21 cellular contexts compared by ENCODE assay signal in the genomic region with DNA sequence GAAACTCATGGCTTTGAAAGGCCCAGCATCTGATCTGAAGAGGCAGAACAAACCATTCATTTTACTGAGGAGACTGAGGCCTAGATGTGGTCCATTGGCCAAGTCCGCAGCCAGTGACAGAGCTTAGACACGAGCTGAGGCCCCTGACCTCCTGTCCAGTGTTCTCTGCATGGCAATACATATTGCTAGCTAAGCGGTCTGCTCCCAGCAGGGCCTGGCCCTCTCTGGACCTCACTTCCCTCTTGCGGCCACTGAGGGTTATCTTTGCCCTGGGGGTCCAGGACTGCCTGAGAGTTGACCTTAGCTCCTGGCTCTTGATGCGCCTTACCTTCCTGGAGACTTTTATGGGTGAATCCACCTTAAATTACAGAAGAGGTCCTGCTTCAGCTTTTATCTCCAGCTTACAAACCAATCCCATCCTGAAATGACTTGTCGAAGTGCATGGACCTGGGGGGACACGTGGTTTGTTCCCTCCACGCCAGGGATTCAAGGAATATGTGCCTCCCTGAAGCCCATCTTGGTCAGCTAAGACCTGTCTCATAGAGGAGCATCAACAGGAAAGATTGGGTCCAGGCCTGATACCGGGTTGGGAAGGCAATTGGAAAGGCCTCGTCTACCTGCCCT.
"Had no signal": no experiment of that assay in that cellular context is flagged by ENCODE, and none has a peak within 500 bp of the region (broad histone marks: within the 10 kb centered on the region; RNA-seq: fewer than 3 reads in every experiment).

No MANE protein-coding gene starts in this region.

- H3K36me3 ChIP-seq: transverse colon had no signal

- H3K4me3 Mint-ChIP-seq: activated CD4-positive, alpha-beta memory T cell treated with anti-CD3 and anti-CD28 coated beads for 36 hours; activated CD4-positive, alpha-beta T cell treated with anti-CD3 and anti-CD28 coated beads for 36 hours; activated T-cell treated with anti-CD3 and anti-CD28 coated beads, Interleukin-2, amount 50 U/mL, for 72 hours; natural killer cell had no signal

- ATAC-seq: natural killer cell had no signal

- H3K36me3 Mint-ChIP-seq: natural killer cell had no signal

- H3K27ac ChIP-seq: coronary artery, esophagus squamous epithelium, left ventricle myocardium inferior, neutrophil, parathyroid adenoma, skin epidermis, transverse colon, WERI-Rb-1 had no signal

- DNase-seq: activated CD4-positive, alpha-beta memory T cell treated with anti-CD3 and anti-CD28 coated beads for 36 hours; activated CD4-positive, alpha-beta T cell treated with anti-CD3 and anti-CD28 coated beads for 36 hours; activated gamma-delta T cell; activated T-cell treated with anti-CD3 and anti-CD28 coated beads, Interleukin-2, amount 50 U/mL, for 72 hours; caudate nucleus; esophagus squamous epithelium; hippocampal formation; left ventricle myocardium inferior; mesenchymal stem cell; natural killer cell; stimulated activated CD4-positive, alpha-beta T cell treated with anti-CD3 and anti-CD28 coated beads, Interleukin-15, amount 100 ng/mL, for 24 hours; stimulated activated CD4-positive, alpha-beta T cell treated with anti-CD3 and anti-CD28 coated beads, Interleukin-4, amount 100 ng/mL, for 24 hours; stimulated activated naive CD4-positive, alpha-beta T cell treated with Interleukin-2 at 50 U/mL for 16 hours; substantia nigra; transverse colon; WERI-Rb-1 had no signal

- H3K9me3 Mint-ChIP-seq: activated CD4-positive, alpha-beta memory T cell treated with anti-CD3 and anti-CD28 coated beads for 36 hours; activated naive CD4-positive, alpha-beta T cell treated with anti-CD3 and anti-CD28 coated beads, Interleukin-2, amount 50 U/mL, for 72 hours; activated T-cell treated with anti-CD3 and anti-CD28 coated beads, Interleukin-2, amount 50 U/mL, for 72 hours; natural killer cell had no signal

- H3K27me3 ChIP-seq: esophagus squamous epithelium, neutrophil, transverse colon had no signal

- H3K27me3 Mint-ChIP-seq: activated CD4-positive, alpha-beta memory T cell treated with anti-CD3 and anti-CD28 coated beads for 36 hours; activated CD4-positive, alpha-beta T cell treated with anti-CD3 and anti-CD28 coated beads for 36 hours had no signal

- H2AFZ ChIP-seq: parathyroid adenoma had no signal

- H3K27ac Mint-ChIP-seq: activated CD4-positive, alpha-beta memory T cell treated with anti-CD3 and anti-CD28 coated beads for 36 hours; activated CD4-positive, alpha-beta T cell treated with anti-CD3 and anti-CD28 coated beads for 36 hours; activated naive CD4-positive, alpha-beta T cell treated with anti-CD3 and anti-CD28 coated beads, Interleukin-2, amount 50 U/mL, for 72 hours; activated T-cell treated with anti-CD3 and anti-CD28 coated beads, Interleukin-2, amount 50 U/mL, for 72 hours had no signal

- H3K4me3 ChIP-seq: coronary artery, esophagus squamous epithelium, left ventricle myocardium inferior, skin epidermis, transverse colon had no signal

- H3K9ac ChIP-seq: parathyroid adenoma had no signal

- H3K9me3 ChIP-seq: esophagus squamous epithelium, left ventricle myocardium inferior, neutrophil, transverse colon had no signal
